16 cellular contexts compared by ENCODE assay signal in the genomic region with DNA sequence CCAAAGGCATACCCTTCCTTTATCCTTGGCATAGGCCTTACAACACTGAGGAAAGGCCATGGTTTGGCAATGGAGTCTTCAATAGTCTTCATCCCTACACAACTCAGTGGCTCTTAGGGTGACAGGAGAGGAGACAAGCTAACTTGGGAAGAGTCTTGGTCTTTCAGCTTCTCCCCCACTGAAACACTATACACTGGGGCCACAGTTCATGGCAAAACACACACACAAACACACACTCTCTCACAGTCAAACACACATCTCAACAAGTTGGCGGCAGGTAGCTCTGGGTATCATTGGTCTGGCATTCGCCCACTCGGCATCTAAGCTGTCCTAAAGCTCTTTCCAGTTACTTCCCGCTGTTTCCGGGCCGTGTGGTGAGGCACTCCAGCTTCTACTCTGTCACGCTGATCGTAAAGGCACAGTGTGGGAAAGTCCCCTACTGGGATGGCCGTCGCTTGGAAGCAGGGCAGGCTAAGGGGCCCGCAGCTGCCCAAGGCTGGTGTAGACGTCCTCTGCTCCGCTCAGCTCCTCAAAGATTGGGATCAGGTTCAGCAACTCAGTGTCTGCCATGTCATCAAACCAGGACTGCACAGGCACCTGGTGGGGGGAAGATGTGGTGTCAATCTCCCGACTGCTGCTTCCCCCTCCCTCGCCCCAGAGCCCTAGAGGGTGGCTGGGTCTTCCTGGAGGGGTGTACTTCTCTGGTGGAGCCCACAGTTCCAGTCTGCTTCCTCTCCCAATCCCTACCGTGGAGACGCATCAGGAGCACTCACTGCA. TPM values are rescaled to one million over a fixed set of nuclear protein-coding genes. Genes with fewer than 3 reads are reported as not detected.
A peak's percentile ranks its signal among the peaks of the same experiment; 100 is the strongest.
DNase-seq lines count a peak whose midpoint lies in the region; ATAC-seq, FAIRE-seq and TF ChIP-seq lines count a peak whose summit lies in the region.
"Had no signal": no experiment of that assay in that cellular context is flagged by ENCODE, and none has a peak within 500 bp of the region (broad histone marks: within the 10 kb centered on the region; RNA-seq: fewer than 3 reads in every experiment).

No MANE protein-coding gene starts in this region.

- TF ChIP-seq POLR2A in breast epithelium (IDR thresholded peaks at IDR 0.05) (no peak), stomach (IDR thresholded peaks at IDR 0.05) (no peak), HepG2 (IDR thresholded peaks at IDR 0.05; ENCODE audit: insufficient read depth in 1 of 2, low read depth in 2 of 2, low read length in 2 of 2) (no peak)

- no peak overlapping the region for H3K4me3 ChIP-seq in breast epithelium
- no peak overlapping the region for H3K4me3 ChIP-seq in mammary epithelial cell (replicated peaks in 1 of 3; ENCODE audit: insufficient read depth in 1 of 3, low read depth in 2 of 3, low read length in 3 of 3)
- no peak overlapping the region for H3K4me3 ChIP-seq in WERI-Rb-1 (ENCODE audit: low read depth, low read length)
- no peak overlapping the region for H3K4me3 ChIP-seq in left lung
- H3K4me3 ChIP-seq in stomach: no peak overlapping the region
- no peak overlapping the region for H3K4me3 ChIP-seq in HepG2 (replicated peaks in 1 of 3; ENCODE audit: insufficient read depth in 1 of 3, low read depth in 2 of 3, low read length in 3 of 3)
- H3K4me3 ChIP-seq: Peyer's patch, suprapubic skin had no signal

- H3K4me1 ChIP-seq in breast epithelium (no peaks in the 10 kb centered on the region), mammary epithelial cell (ENCODE audit: insufficient read depth, low read length) (no peaks in the 10 kb centered on the region), left lung (peaks cover 0 to 40% of the 10 kb centered on the region in 2 donors), stomach (peaks cover 0 to 46% (median 23%) of the 10 kb centered on the region in 4 donors), HepG2 (ENCODE audit: insufficient read depth, low read length) (peaks cover 36% of the 10 kb centered on the region)
- H3K4me1 ChIP-seq: Peyer's patch had no signal

- no peaks in the 10 kb centered on the region for H3K27me3 ChIP-seq in breast epithelium
- H3K27me3 ChIP-seq in mammary epithelial cell (ENCODE audit: insufficient read depth, low read length): no peaks in the 10 kb centered on the region
- H3K27me3 ChIP-seq in WERI-Rb-1 (ENCODE audit: insufficient read depth, low read depth, severe bottlenecking): no peaks in the 10 kb centered on the region
- H3K27me3 ChIP-seq in left lung: no peaks in the 10 kb centered on the region
- no peaks in the 10 kb centered on the region for H3K27me3 ChIP-seq in stomach
- no peaks in the 10 kb centered on the region for H3K27me3 ChIP-seq in HepG2 (ENCODE audit: control insufficient read depth in 1 of 2, insufficient read depth in 2 of 2, low read length in 2 of 2)
- H3K27me3 ChIP-seq: Peyer's patch, suprapubic skin had no signal

- dilution Hi-C loops in mammary epithelial cell (cut with HindIII; ENCODE audit: low sequenced_read_pairs): no loop called here

- TF ChIP-seq EP300 in stomach (IDR thresholded peaks at IDR 0.05) (no peak), HepG2 (IDR thresholded peaks at IDR 0.05; ENCODE audit: low read depth in 2 of 2, low read length in 2 of 2) (no peak), HepG2 (CRISPR knock-in tag; IDR thresholded peaks at IDR 0.05; ENCODE audit: borderline replicate concordance) (no peak)

- DNase-seq in breast epithelium (ENCODE audit: low spot score in 2 of 2): no peak
- DNase-seq in mammary epithelial cell: no peak
- no peak for DNase-seq in WERI-Rb-1
- DNase-seq in left lung: no peak
- DNase-seq in stomach: no peak
- DNase-seq in HuH-7.5 (ENCODE audit: low spot score): no peak
- DNase-seq in HepG2 (ENCODE audit: low spot score): no peak
- DNase-seq: activated CD4-positive, alpha-beta T cell treated with anti-CD3 and anti-CD28 coated beads, Interleukin-2, amount 50 U/mL, for 4 hours; activated T-cell treated with anti-CD3 and anti-CD28 coated beads, Interleukin-2, amount 50 U/mL, for 72 hours; immature natural killer cell; NCI-H1436; Peyer's patch had no signal

- POLR2A ChIA-PET in HepG2 (lab: Yijun Ruan, JAX): interaction anchor here (1.5 kb wide), 1 partner anchor 30 kb away, joined by 3 read pairs; no protein-coding TSS in a partner anchor

- peak overlapping the region; percentile 22 to 33 for H3K27ac ChIP-seq in breast epithelium
- H3K27ac ChIP-seq in mammary epithelial cell (ENCODE audit: insufficient read depth, low read depth, low read length): no peak overlapping the region
- peak overlapping the region; percentile 58 for H3K27ac ChIP-seq in WERI-Rb-1
- H3K27ac ChIP-seq in left lung: peak overlapping the region; percentile 44 to 69
- H3K27ac ChIP-seq in stomach: peak overlapping the region in 3 of 5 donors; percentile 29 to 38 (median 36)
- no peak overlapping the region for H3K27ac ChIP-seq in HepG2 (ENCODE audit: extremely low read length, insufficient read depth, low read length)
- H3K27ac ChIP-seq: Peyer's patch, suprapubic skin had no signal

- H3K4me2 ChIP-seq in mammary epithelial cell (ENCODE audit: insufficient read depth, low read depth, low read length) (no peak overlapping the region), HepG2 (ENCODE audit: low read depth, low read length) (no peak overlapping the region)

- TF ChIP-seq RAD21 in HepG2 (CRISPR knock-in tag; IDR thresholded peaks at IDR 0.05): no peak

- in situ Hi-C loops in mammary epithelial cell (cut with MboI; ENCODE audit: low sequenced_read_pairs in 2 of 2): no loop called here
- in situ Hi-C loops in HepG2 (cut with HindIII; ENCODE audit: extremely low pct_ligation_motif_present, low pct_unique_long_range_greater_than_20kb): no loop called here

- H3K36me3 ChIP-seq in breast epithelium: peaks cover 35% of the 10 kb centered on the region
- peaks cover 20% of the 10 kb centered on the region for H3K36me3 ChIP-seq in mammary epithelial cell (ENCODE audit: insufficient read depth, low read length)
- H3K36me3 ChIP-seq in WERI-Rb-1: peaks cover 60% of the 10 kb centered on the region
- peaks cover 26 to 100% of the 10 kb centered on the region in 2 donors for H3K36me3 ChIP-seq in left lung
- peaks cover 83 to 99% (median 94%) of the 10 kb centered on the region in 4 donors for H3K36me3 ChIP-seq in stomach
- peaks cover 38 to 58% of the 10 kb centered on the region in 2 experiments for H3K36me3 ChIP-seq in HepG2 (replicated peaks in 1 of 2; ENCODE audit: control insufficient read depth in 1 of 2, insufficient read depth in 2 of 2, low read length in 2 of 2)

- no TSS peak for BruUV-seq in mammary epithelial cell (replicated peaks; lab: Mats Ljungman, UMichigan)
- no TSS peak for BruUV-seq in HepG2 (replicated peaks; lab: Mats Ljungman, UMichigan)

- CTCF ChIA-PET in mammary epithelial cell (lab: Charles Lee; ENCODE audit: low non-redundant PET) (no interaction called here), HepG2 (lab: Yijun Ruan, JAX; ENCODE audit: low intra/inter-chr PET ratio, low total read pairs) (no interaction called here)

- H2AFZ ChIP-seq in mammary epithelial cell (ENCODE audit: low read depth, low read length): no peak overlapping the region
- no peak overlapping the region for H2AFZ ChIP-seq in HepG2 (ENCODE audit: low read length)

- H3K9ac ChIP-seq in mammary epithelial cell (ENCODE audit: insufficient read depth, low read length) (no peak overlapping the region), HepG2 (ENCODE audit: insufficient read depth, low read depth, low read length) (no peak overlapping the region)

- 63% methylated on average over 13 of the region's 17 CpGs for WGBS in mammary epithelial cell (ENCODE audit: low coverage, missing lambda C conversion rate)
- WGBS in stomach, 5 donors: 84 to 87% (median 85%) methylated on average over 16 to 17 of the region's 17 CpGs
- 98% methylated on average over 14 of the region's 17 CpGs for WGBS in HepG2 (ENCODE audit: low lambda C conversion rate)

- no peaks in the 10 kb centered on the region for H3K79me2 ChIP-seq in mammary epithelial cell (ENCODE audit: insufficient read depth, low read length)
- no peaks in the 10 kb centered on the region for H3K79me2 ChIP-seq in HepG2 (ENCODE audit: insufficient read depth, low read length)

- H4K20me1 ChIP-seq in mammary epithelial cell (ENCODE audit: insufficient read depth, low read length) (no peaks in the 10 kb centered on the region), HepG2 (ENCODE audit: insufficient read depth, low read length) (peaks cover 15% of the 10 kb centered on the region)

- ATAC-seq in left lung: no peak
- ATAC-seq in activated CD4-positive, CD25-positive, alpha-beta regulatory T cell treated with anti-CD3 and anti-CD28 coated beads, Interleukin-2, amount 50 U/mL, for 24 hours: no peak
- no peak for ATAC-seq in HepG2
- ATAC-seq: activated T-cell treated with anti-CD3 and anti-CD28 coated beads, Interleukin-2, amount 50 U/mL, for 72 hours; HCT116 had no signal

- FAIRE-seq in HepG2 (lab: Jason Lieb, UNC): no peak
- FAIRE-seq: colon had no signal

- intact Hi-C loops in breast epithelium (cut with DNase I; ENCODE audit: low total_unique reads): loop anchor here (5.0 kb wide), 1 partner anchor 41 kb away; a partner anchor contains a TSS
- intact Hi-C loops in mammary epithelial cell (cut with micrococcal nuclease): no loop called here
- intact Hi-C loops in left lung (cut with DNase I): loop anchor here in 1 of 2 donors (10.0 kb wide), 1 partner anchor 71 kb away; no protein-coding TSS in a partner anchor
- intact Hi-C loops in stomach (cut with DNase I; ENCODE audit: low total_unique reads): no loop called here
- intact Hi-C loops in HepG2 (cut with micrococcal nuclease; ENCODE audit: unreplicated experiment): no loop called here

- H3K9me3 ChIP-seq in breast epithelium (no peaks in the 10 kb centered on the region), mammary epithelial cell (replicated peaks; ENCODE audit: insufficient read depth, low read length) (no peaks in the 10 kb centered on the region), WERI-Rb-1 (ENCODE audit: severe bottlenecking) (no peaks in the 10 kb centered on the region), left lung (no peaks in the 10 kb centered on the region), stomach (no peaks in the 10 kb centered on the region), HepG2 (ENCODE audit: low read length) (no peaks in the 10 kb centered on the region)
- H3K9me3 ChIP-seq: Peyer's patch, suprapubic skin had no signal

- TF ChIP-seq CTCF in breast epithelium (IDR thresholded peaks at IDR 0.05) (no peak), mammary epithelial cell (conservative IDR thresholded peaks at IDR 0.05 in 1 of 2, IDR thresholded peaks at IDR 0.05 in 1 of 2; ENCODE audit: extremely low read depth in 1 of 2, insufficient read depth in 1 of 2, low read depth in 1 of 2, low read length in 2 of 2) (no peak), WERI-Rb-1 (IDR thresholded peaks at IDR 0.05; ENCODE audit: low read depth, low read length) (no peak), left lung (IDR thresholded peaks at IDR 0.05) (no peak), stomach (IDR thresholded peaks at IDR 0.05) (no peak), HepG2 (CRISPR knock-in tag; IDR thresholded peaks at IDR 0.05) (no peak)

RNA-seq across cellular contexts. Expression of a gene that starts 4.8 kb away (rescaled TPM):
- total RNA-seq in breast epithelium (10 to 100 TPM in 1 of 3 donors, 1 to 10 TPM in 2; 3.8 to 17.7 (median 8.8) TPM), mammary epithelial cell (1 to 10 TPM; 1.8 to 2.5 TPM), left lung (10 to 100 TPM; 10.5 to 12.8 TPM), stomach (1 to 10 TPM in 4 of 5 donors, under 1 TPM in 1; 0.45 to 5.8 (median 4.1) TPM), HepG2 (2016; rRNA removed; fragmentation: Illumina TruSeq; extraction: Trizol) (0.53 and 1.2 TPM in 2 replicates)
- polyA plus RNA-seq in mammary epithelial cell (0.40 TPM), stomach (1 to 10 TPM; 1.5 to 5.9 (median 2.3) TPM), HepG2 (2011; rRNA removed) (1.4 and 2.0 TPM in 2 replicates)
- polyA minus RNA-seq in mammary epithelial cell: 3.3 TPM
- total RNA-seq in HepG2 (2016; cell fraction: cytosol; rRNA removed; fragmentation: Illumina TruSeq; extraction: Trizol; ENCODE audit: low read depth): 0.18 and 0.30 TPM in 2 replicates
- total RNA-seq in HepG2 (2016; cell fraction: insoluble cytoplasmic fraction; rRNA removed; fragmentation: Illumina TruSeq; extraction: Trizol): 0.52 and 0.54 TPM in 2 replicates
- total RNA-seq in HepG2 (2016; cell fraction: membrane; rRNA removed; fragmentation: Illumina TruSeq; extraction: Trizol): 0.21 and 0.40 TPM in 2 replicates
- total RNA-seq in HepG2 (2016; cell fraction: nucleus; rRNA removed; fragmentation: Illumina TruSeq; extraction: Trizol): 0.44 and 0.59 TPM in 2 replicates
- 0.56 and 0.60 TPM in 2 replicates for polyA plus RNA-seq in HepG2 (2011; cell fraction: cytosol; rRNA removed)
- polyA plus RNA-seq in HepG2 (2011; cell fraction: nucleus; rRNA removed): 3.6 and 16.3 TPM in 2 replicates
- 1.6 and 2.2 TPM in 2 replicates for polyA plus RNA-seq in HepG2 (2012)
- 0.09 TPM in 1 of 2 replicates, not detected in the other for polyA plus RNA-seq in HepG2 (2016; cell fraction: cytosol; fragmentation: Illumina TruSeq; extraction: Trizol; ENCODE audit: low read depth)
- 0.40 and 0.47 TPM in 2 replicates for polyA plus RNA-seq in HepG2 (2016; cell fraction: insoluble cytoplasmic fraction; fragmentation: Illumina TruSeq; extraction: Trizol; ENCODE audit: low read depth)
- polyA plus RNA-seq in HepG2 (2016; cell fraction: membrane; fragmentation: Illumina TruSeq; extraction: Trizol; ENCODE audit: low read depth): 0.12 and 0.19 TPM in 2 replicates
- 1.2 and 1.8 TPM in 2 replicates for polyA plus RNA-seq in HepG2 (2016; cell fraction: nucleus; fragmentation: Illumina TruSeq; extraction: Trizol; ENCODE audit: insufficient read depth, low read depth)
- polyA minus RNA-seq in HepG2 (2011; rRNA and poly(A)+ RNA removed; ENCODE audit: low replicate concordance): 0.54 and 2.1 TPM in 2 replicates
- polyA minus RNA-seq in HepG2 (2011; cell fraction: cytosol; rRNA and poly(A)+ RNA removed): 0.70 and 1.2 TPM in 2 replicates
- 3.6 and 3.7 TPM in 2 replicates for polyA minus RNA-seq in HepG2 (2011; cell fraction: nucleus; rRNA and poly(A)+ RNA removed)

RNA-seq across cellular contexts. Expression of a gene that starts 23.2 kb away (rescaled TPM):
- total RNA-seq in breast epithelium (100 to 1,000 TPM; 144 to 175 (median 167) TPM), mammary epithelial cell (10 to 100 TPM; 51.3 to 76.1 TPM), left lung (100 to 1,000 TPM; 179 to 210 TPM), stomach (100 to 1,000 TPM in 2 of 5 donors, 10 to 100 TPM in 3; 64.6 to 152 (median 82.4) TPM), HepG2 (2016; rRNA removed; fragmentation: Illumina TruSeq; extraction: Trizol) (38.1 and 42.4 TPM in 2 replicates)
- polyA plus RNA-seq in mammary epithelial cell (56.4 TPM), stomach (10 to 100 TPM; 28.4 to 67.4 (median 65.4) TPM), HepG2 (2011; rRNA removed) (82.5 and 91.3 TPM in 2 replicates)
- polyA minus RNA-seq in mammary epithelial cell: 204 TPM
- 20.5 and 21.6 TPM in 2 replicates for total RNA-seq in HepG2 (2016; cell fraction: cytosol; rRNA removed; fragmentation: Illumina TruSeq; extraction: Trizol; ENCODE audit: low read depth)
- 37.7 and 41.1 TPM in 2 replicates for total RNA-seq in HepG2 (2016; cell fraction: insoluble cytoplasmic fraction; rRNA removed; fragmentation: Illumina TruSeq; extraction: Trizol)
- 60.6 and 65.1 TPM in 2 replicates for total RNA-seq in HepG2 (2016; cell fraction: membrane; rRNA removed; fragmentation: Illumina TruSeq; extraction: Trizol)
- total RNA-seq in HepG2 (2016; cell fraction: nucleus; rRNA removed; fragmentation: Illumina TruSeq; extraction: Trizol): 35.7 and 38.6 TPM in 2 replicates
- 94.6 and 96.0 TPM in 2 replicates for polyA plus RNA-seq in HepG2 (2011; cell fraction: cytosol; rRNA removed)
- polyA plus RNA-seq in HepG2 (2011; cell fraction: nucleus; rRNA removed): 121 and 124 TPM in 2 replicates
- polyA plus RNA-seq in HepG2 (2012): 68.6 and 96.3 TPM in 2 replicates
- polyA plus RNA-seq in HepG2 (2016; cell fraction: cytosol; fragmentation: Illumina TruSeq; extraction: Trizol; ENCODE audit: low read depth): 59.2 and 67.3 TPM in 2 replicates
- polyA plus RNA-seq in HepG2 (2016; cell fraction: insoluble cytoplasmic fraction; fragmentation: Illumina TruSeq; extraction: Trizol; ENCODE audit: low read depth): 57.7 and 67.3 TPM in 2 replicates
- polyA plus RNA-seq in HepG2 (2016; cell fraction: membrane; fragmentation: Illumina TruSeq; extraction: Trizol; ENCODE audit: low read depth): 88.5 and 93.3 TPM in 2 replicates
- polyA plus RNA-seq in HepG2 (2016; cell fraction: nucleus; fragmentation: Illumina TruSeq; extraction: Trizol; ENCODE audit: insufficient read depth, low read depth): 61.0 and 66.5 TPM in 2 replicates
- polyA minus RNA-seq in HepG2 (2011; rRNA and poly(A)+ RNA removed; ENCODE audit: low replicate concordance): 118 and 141 TPM in 2 replicates
- polyA minus RNA-seq in HepG2 (2011; cell fraction: cytosol; rRNA and poly(A)+ RNA removed): 57.9 and 82.7 TPM in 2 replicates
- polyA minus RNA-seq in HepG2 (2011; cell fraction: nucleus; rRNA and poly(A)+ RNA removed): 88.2 and 116 TPM in 2 replicates

RNA-seq across cellular contexts. Expression of a gene that starts 40.7 kb away (rescaled TPM):
- 10 to 100 TPM; 17.9 to 30.8 (median 27.2) TPM for total RNA-seq in breast epithelium
- 10 to 100 TPM; 11.8 to 27.0 TPM for total RNA-seq in mammary epithelial cell
- 23.8 TPM for polyA plus RNA-seq in mammary epithelial cell
- 34.6 TPM for polyA minus RNA-seq in mammary epithelial cell
- 10 to 100 TPM; 25.6 to 26.2 TPM for total RNA-seq in left lung
- 10 to 100 TPM in 2 of 5 donors, 1 to 10 TPM in 3; 2.3 to 13.8 (median 8.0) TPM for total RNA-seq in stomach
- 10 to 100 TPM; 32.0 to 39.3 (median 37.0) TPM for polyA plus RNA-seq in stomach
- total RNA-seq in HepG2 (2016; rRNA removed; fragmentation: Illumina TruSeq; extraction: Trizol): 68.3 and 89.7 TPM in 2 replicates
- total RNA-seq in HepG2 (2016; cell fraction: cytosol; rRNA removed; fragmentation: Illumina TruSeq; extraction: Trizol; ENCODE audit: low read depth): 3.6 and 5.5 TPM in 2 replicates
- total RNA-seq in HepG2 (2016; cell fraction: insoluble cytoplasmic fraction; rRNA removed; fragmentation: Illumina TruSeq; extraction: Trizol): 68.1 and 86.4 TPM in 2 replicates
- total RNA-seq in HepG2 (2016; cell fraction: membrane; rRNA removed; fragmentation: Illumina TruSeq; extraction: Trizol): 11.5 and 12.6 TPM in 2 replicates
- total RNA-seq in HepG2 (2016; cell fraction: nucleus; rRNA removed; fragmentation: Illumina TruSeq; extraction: Trizol): 22.8 and 27.6 TPM in 2 replicates
- 24.0 and 29.8 TPM in 2 replicates for polyA plus RNA-seq in HepG2 (2011; rRNA removed)
- polyA plus RNA-seq in HepG2 (2011; cell fraction: cytosol; rRNA removed): 23.1 and 23.8 TPM in 2 replicates
- polyA plus RNA-seq in HepG2 (2011; cell fraction: nucleus; rRNA removed): 7.3 and 7.5 TPM in 2 replicates
- polyA plus RNA-seq in HepG2 (2012): 31.2 and 34.6 TPM in 2 replicates
- 5.3 and 5.4 TPM in 2 replicates for polyA plus RNA-seq in HepG2 (2016; cell fraction: cytosol; fragmentation: Illumina TruSeq; extraction: Trizol; ENCODE audit: low read depth)
- polyA plus RNA-seq in HepG2 (2016; cell fraction: insoluble cytoplasmic fraction; fragmentation: Illumina TruSeq; extraction: Trizol; ENCODE audit: low read depth): 85.2 and 97.5 TPM in 2 replicates
- 10.7 TPM in 2 replicates for polyA plus RNA-seq in HepG2 (2016; cell fraction: membrane; fragmentation: Illumina TruSeq; extraction: Trizol; ENCODE audit: low read depth)
- polyA plus RNA-seq in HepG2 (2016; cell fraction: nucleus; fragmentation: Illumina TruSeq; extraction: Trizol; ENCODE audit: insufficient read depth, low read depth): 48.3 and 48.4 TPM in 2 replicates
- 8.7 and 16.9 TPM in 2 replicates for polyA minus RNA-seq in HepG2 (2011; rRNA and poly(A)+ RNA removed; ENCODE audit: low replicate concordance)
- 6.6 and 10.7 TPM in 2 replicates for polyA minus RNA-seq in HepG2 (2011; cell fraction: cytosol; rRNA and poly(A)+ RNA removed)
- 9.7 and 11.1 TPM in 2 replicates for polyA minus RNA-seq in HepG2 (2011; cell fraction: nucleus; rRNA and poly(A)+ RNA removed)

RNA-seq across cellular contexts. Expression of a gene that starts 50.9 kb away (rescaled TPM):
- total RNA-seq in breast epithelium: 10 to 100 TPM; 15.7 to 18.1 (median 16.5) TPM
- total RNA-seq in mammary epithelial cell: 1 to 10 TPM; 6.8 to 8.2 TPM
- 4.4 TPM for polyA plus RNA-seq in mammary epithelial cell
- polyA minus RNA-seq in mammary epithelial cell: 0.21 TPM
- total RNA-seq in left lung: 1 to 10 TPM; 6.2 to 6.3 TPM
- total RNA-seq in stomach: 10 to 100 TPM in 4 of 5 donors, 1 to 10 TPM in 1; 4.0 to 61.4 (median 16.4) TPM
- 1 to 10 TPM; 3.3 to 5.2 (median 3.5) TPM for polyA plus RNA-seq in stomach
- 4.7 and 6.6 TPM in 2 replicates for total RNA-seq in HepG2 (2016; rRNA removed; fragmentation: Illumina TruSeq; extraction: Trizol)
- 1.7 and 1.9 TPM in 2 replicates for total RNA-seq in HepG2 (2016; cell fraction: cytosol; rRNA removed; fragmentation: Illumina TruSeq; extraction: Trizol; ENCODE audit: low read depth)
- total RNA-seq in HepG2 (2016; cell fraction: insoluble cytoplasmic fraction; rRNA removed; fragmentation: Illumina TruSeq; extraction: Trizol): 5.0 and 5.9 TPM in 2 replicates
- total RNA-seq in HepG2 (2016; cell fraction: membrane; rRNA removed; fragmentation: Illumina TruSeq; extraction: Trizol): 6.1 TPM in 2 replicates
- total RNA-seq in HepG2 (2016; cell fraction: nucleus; rRNA removed; fragmentation: Illumina TruSeq; extraction: Trizol): 3.5 and 3.8 TPM in 2 replicates
- 10.8 and 11.4 TPM in 2 replicates for polyA plus RNA-seq in HepG2 (2011; rRNA removed)
- 9.7 and 10.4 TPM in 2 replicates for polyA plus RNA-seq in HepG2 (2011; cell fraction: cytosol; rRNA removed)
- polyA plus RNA-seq in HepG2 (2011; cell fraction: nucleus; rRNA removed): 8.1 and 9.8 TPM in 2 replicates
- polyA plus RNA-seq in HepG2 (2012): 7.8 and 9.8 TPM in 2 replicates
- 1.3 and 1.5 TPM in 2 replicates for polyA plus RNA-seq in HepG2 (2016; cell fraction: cytosol; fragmentation: Illumina TruSeq; extraction: Trizol; ENCODE audit: low read depth)
- 6.4 and 8.5 TPM in 2 replicates for polyA plus RNA-seq in HepG2 (2016; cell fraction: insoluble cytoplasmic fraction; fragmentation: Illumina TruSeq; extraction: Trizol; ENCODE audit: low read depth)
- 5.3 and 6.0 TPM in 2 replicates for polyA plus RNA-seq in HepG2 (2016; cell fraction: membrane; fragmentation: Illumina TruSeq; extraction: Trizol; ENCODE audit: low read depth)
- polyA plus RNA-seq in HepG2 (2016; cell fraction: nucleus; fragmentation: Illumina TruSeq; extraction: Trizol; ENCODE audit: insufficient read depth, low read depth): 10.5 TPM in 2 replicates
- polyA minus RNA-seq in HepG2 (2011; rRNA and poly(A)+ RNA removed; ENCODE audit: low replicate concordance): 6.5 and 19.9 TPM in 2 replicates
- polyA minus RNA-seq in HepG2 (2011; cell fraction: cytosol; rRNA and poly(A)+ RNA removed): 5.5 and 6.4 TPM in 2 replicates
- 3.5 and 5.6 TPM in 2 replicates for polyA minus RNA-seq in HepG2 (2011; cell fraction: nucleus; rRNA and poly(A)+ RNA removed)

RNA-seq across cellular contexts. Expression of a gene that starts 51.4 kb away (rescaled TPM):
- total RNA-seq in breast epithelium (10 to 100 TPM in 1 of 3 donors, 1 to 10 TPM in 2; 4.8 to 12.6 (median 8.2) TPM), mammary epithelial cell (10 to 100 TPM in 1 of 2 donors, 1 to 10 TPM in 1; 7.7 to 28.7 TPM), left lung (10 to 100 TPM; 17.3 to 39.2 TPM), stomach (10 to 100 TPM in 3 of 5 donors, 1 to 10 TPM in 2; 4.4 to 37.9 (median 13.2) TPM), HepG2 (2016; rRNA removed; fragmentation: Illumina TruSeq; extraction: Trizol) (34.7 and 35.5 TPM in 2 replicates)
- polyA plus RNA-seq in mammary epithelial cell (29.6 TPM), stomach (10 to 100 TPM; 13.7 to 24.7 (median 20.2) TPM), HepG2 (2011; rRNA removed) (36.9 and 38.3 TPM in 2 replicates)
- polyA minus RNA-seq in mammary epithelial cell: 27.4 TPM
- 13.7 and 15.7 TPM in 2 replicates for total RNA-seq in HepG2 (2016; cell fraction: cytosol; rRNA removed; fragmentation: Illumina TruSeq; extraction: Trizol; ENCODE audit: low read depth)
- 35.1 and 37.6 TPM in 2 replicates for total RNA-seq in HepG2 (2016; cell fraction: insoluble cytoplasmic fraction; rRNA removed; fragmentation: Illumina TruSeq; extraction: Trizol)
- total RNA-seq in HepG2 (2016; cell fraction: membrane; rRNA removed; fragmentation: Illumina TruSeq; extraction: Trizol): 18.6 and 19.7 TPM in 2 replicates
- 22.7 and 26.8 TPM in 2 replicates for total RNA-seq in HepG2 (2016; cell fraction: nucleus; rRNA removed; fragmentation: Illumina TruSeq; extraction: Trizol)
- 22.7 and 24.5 TPM in 2 replicates for polyA plus RNA-seq in HepG2 (2011; cell fraction: cytosol; rRNA removed)
- polyA plus RNA-seq in HepG2 (2011; cell fraction: nucleus; rRNA removed): 38.6 and 43.0 TPM in 2 replicates
- polyA plus RNA-seq in HepG2 (2012): 21.2 and 23.6 TPM in 2 replicates
- 11.4 and 14.1 TPM in 2 replicates for polyA plus RNA-seq in HepG2 (2016; cell fraction: cytosol; fragmentation: Illumina TruSeq; extraction: Trizol; ENCODE audit: low read depth)
- 46.1 and 52.2 TPM in 2 replicates for polyA plus RNA-seq in HepG2 (2016; cell fraction: insoluble cytoplasmic fraction; fragmentation: Illumina TruSeq; extraction: Trizol; ENCODE audit: low read depth)
- polyA plus RNA-seq in HepG2 (2016; cell fraction: membrane; fragmentation: Illumina TruSeq; extraction: Trizol; ENCODE audit: low read depth): 15.5 and 17.6 TPM in 2 replicates
- 43.2 and 53.1 TPM in 2 replicates for polyA plus RNA-seq in HepG2 (2016; cell fraction: nucleus; fragmentation: Illumina TruSeq; extraction: Trizol; ENCODE audit: insufficient read depth, low read depth)
- polyA minus RNA-seq in HepG2 (2011; rRNA and poly(A)+ RNA removed; ENCODE audit: low replicate concordance): 49.2 and 64.0 TPM in 2 replicates
- 9.4 and 10.6 TPM in 2 replicates for polyA minus RNA-seq in HepG2 (2011; cell fraction: cytosol; rRNA and poly(A)+ RNA removed)
- polyA minus RNA-seq in HepG2 (2011; cell fraction: nucleus; rRNA and poly(A)+ RNA removed): 58.3 and 58.5 TPM in 2 replicates

Comparison
In these comparisons a context has a peak if more than half of its experiments do, and no peak if none do; other contexts are left out.
1. H3K27ac ChIP-seq: peak in breast epithelium (2 of 2), WERI-Rb-1 (single experiment), left lung (2 of 2) and stomach (3 of 5); none in mammary epithelial cell (single experiment) and HepG2 (single experiment).